Comparison of ENCODE assay signal across 1 cellular context in genomic region chr2:20666114-20666363, GRCh38.
TF ChIP-seq lines count a peak whose summit lies in the region.

No MANE protein-coding gene starts in this region.

TF ChIP-seq in HEK293, 187 proteins besides CTCF, POLR2A, EP300 and RAD21 (continued from another document):
- TF ChIP-seq, protein P1, sequence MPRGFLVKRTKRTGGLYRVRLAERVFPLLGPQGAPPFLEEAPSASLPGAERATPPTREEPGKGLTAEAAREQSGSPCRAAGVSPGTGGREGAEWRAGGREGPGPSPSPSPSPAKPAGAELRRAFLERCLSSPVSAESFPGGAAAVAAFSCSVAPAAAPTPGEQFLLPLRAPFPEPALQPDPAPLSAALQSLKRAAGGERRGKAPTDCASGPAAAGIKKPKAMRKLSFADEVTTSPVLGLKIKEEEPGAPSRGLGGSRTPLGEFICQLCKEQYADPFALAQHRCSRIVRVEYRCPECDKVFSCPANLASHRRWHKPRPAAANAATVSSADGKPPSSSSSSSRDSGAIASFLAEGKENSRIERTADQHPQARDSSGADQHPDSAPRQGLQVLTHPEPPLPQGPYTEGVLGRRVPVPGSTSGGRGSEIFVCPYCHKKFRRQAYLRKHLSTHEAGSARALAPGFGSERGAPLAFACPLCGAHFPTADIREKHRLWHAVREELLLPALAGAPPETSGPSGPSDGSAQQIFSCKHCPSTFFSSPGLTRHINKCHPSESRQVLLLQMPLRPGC (tag by site-specific recombination; IDR thresholded peaks at IDR 0.05): no peak
- TF ChIP-seq ZBTB21 (tag by site-specific recombination; IDR thresholded peaks at IDR 0.05) (no peak), SCRT1 (tag by site-specific recombination; IDR thresholded peaks at IDR 0.05; ENCODE audit: borderline replicate concordance) (no peak), ZNF521 (tag by site-specific recombination; IDR thresholded peaks at IDR 0.05) (no peak), ZNF530 (tag by site-specific recombination; IDR thresholded peaks at IDR 0.05; ENCODE audit: low read depth) (no peak), ZNF394 (tag by site-specific recombination; IDR thresholded peaks at IDR 0.05; ENCODE audit: borderline replicate concordance) (no peak), ZNF148 (tag by site-specific recombination; IDR thresholded peaks at IDR 0.05; ENCODE audit: borderline replicate concordance) (no peak), ZNF664 (tag by site-specific recombination; IDR thresholded peaks at IDR 0.05) (no peak), ZBTB8A (tag by site-specific recombination; IDR thresholded peaks at IDR 0.05) (no peak)
TF ChIP-seq in HEK293: peak in this region for 0.
